Comparison of ENCODE assay signal across 1 cellular context in genomic region chr11:65545853-65546216, GRCh38.
TF ChIP-seq lines count a peak whose summit lies in the region.

No MANE protein-coding gene starts in this region.

TF ChIP-seq in H1, 55 proteins besides CTCF, POLR2A, EP300 and RAD21:
- TF ChIP-seq TBP (IDR thresholded peaks at IDR 0.05; ENCODE audit: low read depth, low read length) (no peak), ATF2 (IDR thresholded peaks at IDR 0.05; ENCODE audit: low read length) (no peak), KDM4A (IDR thresholded peaks at IDR 0.05; ENCODE audit: low read depth, low read length, severe bottlenecking) (no peak), MAX (IDR thresholded peaks at IDR 0.05) (no peak), BCL11A (IDR thresholded peaks at IDR 0.05; ENCODE audit: low read depth in 2 of 2, low read length in 2 of 2) (no peak)
